Comparison of ENCODE assay signal across 17 cellular contexts in the genomic region with DNA sequence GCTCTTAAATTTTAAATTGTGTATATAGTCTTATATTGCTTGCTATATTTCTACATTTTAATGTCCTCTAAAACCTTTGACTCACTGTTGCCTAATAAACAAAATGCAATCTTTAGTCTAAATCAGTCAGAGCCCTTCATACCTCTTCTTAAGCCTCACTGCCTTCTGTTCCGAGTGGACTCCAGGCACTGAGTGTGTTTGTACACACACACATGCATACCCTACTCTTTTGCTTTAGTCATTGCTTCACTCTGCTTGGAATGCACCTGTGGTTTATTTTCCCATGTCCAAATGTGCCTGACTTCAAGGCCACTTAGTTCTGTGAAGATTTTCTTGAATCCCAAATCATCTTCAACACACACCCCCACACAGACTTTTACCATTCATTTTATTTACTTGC.
DNase-seq lines count a peak whose midpoint lies in the region; ATAC-seq and TF ChIP-seq lines count a peak whose summit lies in the region.
"Had no signal": no experiment of that assay in that cellular context is flagged by ENCODE, and none has a peak within 500 bp of the region (broad histone marks: within the 10 kb centered on the region; RNA-seq: fewer than 3 reads in every experiment).

No MANE protein-coding gene starts in this region.

- no peaks in the 10 kb centered on the region for H3K9me3 Mint-ChIP-seq in Calu3 (ENCODE audit: low read depth, unreplicated experiment)
- H3K9me3 Mint-ChIP-seq: activated T-helper 17 cell treated with anti-CD3 and anti-CD28 coated beads, Interleukin-2, amount 50 U/mL, for 72 hours; effector memory CD8-positive, alpha-beta T cell had no signal

- H4K20me1 ChIP-seq in PC-3 (ENCODE audit: low read length): no peaks in the 10 kb centered on the region

- H3K36me3 ChIP-seq in PC-3 (ENCODE audit: low read depth, low read length): peaks cover 9% of the 10 kb centered on the region

- H3F3A ChIP-seq in PC-3 (ENCODE audit: low read length, unreplicated experiment): no peaks in the 10 kb centered on the region

- H3K79me2 ChIP-seq in PC-3 (ENCODE audit: low read length): no peaks in the 10 kb centered on the region

- H3K4me3 ChIP-seq in PC-3 (ENCODE audit: low read length): no peak overlapping the region
- H3K4me3 ChIP-seq in fibroblast of mammary gland (ENCODE audit: control insufficient read depth, low read depth, low read length): no peak overlapping the region
- H3K4me3 ChIP-seq: stomach had no signal

- H3K36me3 Mint-ChIP-seq in Calu3 (ENCODE audit: insufficient read depth, unreplicated experiment): peaks cover 58% of the 10 kb centered on the region

- H3K9me3 ChIP-seq in PC-3 (ENCODE audit: low read length): no peaks in the 10 kb centered on the region
- H3K9me3 ChIP-seq: stomach had no signal

- peak overlapping the region; percentile 39 for H3K27ac Mint-ChIP-seq in Calu3 (ENCODE audit: unreplicated experiment)
- H3K27ac Mint-ChIP-seq: activated T-helper 17 cell treated with anti-CD3 and anti-CD28 coated beads, Interleukin-2, amount 50 U/mL, for 72 hours had no signal

- POLR2A ChIA-PET in PC-3 (lab: Charles Lee; ENCODE audit: unreplicated experiment): no interaction called here

- CTCF ChIA-PET in Calu3 (lab: Charles Lee) (no interaction called here), PC-3 (lab: Charles Lee) (no interaction called here)

- DNase-seq in Calu3 (no peak), PC-3 (no peak), fibroblast of mammary gland (ENCODE audit: low read depth) (peak; percentile 29), myocyte (ENCODE audit: low read depth) (peak; percentile 45), NCI-H1105 (lab: John Stamatoyannopoulos, UW) (no peak)
- no peak for DNase-seq in activated CD8-positive, alpha-beta memory T cell treated with anti-CD3 and anti-CD28 coated beads, Interleukin-2, amount 50 U/mL, for 4 hours
- DNase-seq: activated CD4-positive, alpha-beta T cell treated with anti-CD3 and anti-CD28 coated beads for 1 hour; cerebellar nuclear complex; effector memory CD8-positive, alpha-beta T cell; NCI-H146; occipital lobe; RPMI8226; stimulated activated CD4-positive, alpha-beta T cell treated with anti-CD3 and anti-CD28 coated beads, Interleukin-2, amount 100 ng/mL, for 24 hours; stomach had no signal

- peaks cover 24% of the 10 kb centered on the region for H3K4me1 Mint-ChIP-seq in Calu3 (ENCODE audit: low read depth, unreplicated experiment)
- H3K4me1 Mint-ChIP-seq: activated T-helper 17 cell treated with anti-CD3 and anti-CD28 coated beads, Interleukin-2, amount 50 U/mL, for 72 hours had no signal

- H3K27me3 ChIP-seq in PC-3 (ENCODE audit: low read length): no peaks in the 10 kb centered on the region
- H3K27me3 ChIP-seq: stomach had no signal

- no peak overlapping the region for H3K27ac ChIP-seq in PC-3 (ENCODE audit: low read length)

- H2AFZ ChIP-seq in PC-3 (ENCODE audit: low read length): no peak overlapping the region

- H3K4me2 ChIP-seq in PC-3 (ENCODE audit: low read length): no peak overlapping the region

- no TSS peak for BruUV-seq in Calu3 (replicated peaks; lab: Mats Ljungman, UMichigan)
- no TSS peak for BruUV-seq in PC-3 (replicated peaks; lab: Mats Ljungman, UMichigan)

- intact Hi-C loops in Calu3 (cut with micrococcal nuclease; ENCODE audit: unreplicated experiment) (no loop called here), PC-3 (cut with micrococcal nuclease) (no loop called here)

- TF ChIP-seq CTCF in Calu3 (IDR thresholded peaks at IDR 0.05; ENCODE audit: unreplicated experiment) (no peak), PC-3 (conservative IDR thresholded peaks at IDR 0.05; ENCODE audit: low read depth, low read length) (no peak), fibroblast of mammary gland (conservative IDR thresholded peaks at IDR 0.05; ENCODE audit: control insufficient read depth, insufficient read depth, low read depth, low read length) (no peak)

- ATAC-seq in PC-3 (0 out of 2 replicates have a peak, but pooled peaks have one; percentile 24), GM21737 (IDR thresholded peaks at IDR 0.05; ENCODE audit: unreplicated experiment) (no peak), HG03439 (IDR thresholded peaks at IDR 0.05; ENCODE audit: unreplicated experiment) (no peak)
- ATAC-seq: activated T-helper 17 cell treated with anti-CD3 and anti-CD28 coated beads, Interleukin-2, amount 50 U/mL, for 72 hours; effector memory CD8-positive, alpha-beta T cell had no signal

- no peaks in the 10 kb centered on the region for H3K9me2 ChIP-seq in PC-3 (replicated peaks; ENCODE audit: low read length)

- H3K27me3 Mint-ChIP-seq in Calu3 (ENCODE audit: unreplicated experiment): no peaks in the 10 kb centered on the region
- H3K27me3 Mint-ChIP-seq: activated T-helper 17 cell treated with anti-CD3 and anti-CD28 coated beads, Interleukin-2, amount 50 U/mL, for 72 hours; effector memory CD8-positive, alpha-beta T cell had no signal

- no peak overlapping the region for H3K9ac ChIP-seq in PC-3 (ENCODE audit: low read length)

- no peaks in the 10 kb centered on the region for H3K4me1 ChIP-seq in PC-3 (ENCODE audit: insufficient read depth, low read length)

- no peak overlapping the region for H3K4me3 Mint-ChIP-seq in Calu3 (ENCODE audit: low read depth, unreplicated experiment)
- H3K4me3 Mint-ChIP-seq: activated T-helper 17 cell treated with anti-CD3 and anti-CD28 coated beads, Interleukin-2, amount 50 U/mL, for 72 hours; effector memory CD8-positive, alpha-beta T cell had no signal

Comparison
In these comparisons a context has a peak if more than half of its experiments do, and no peak if none do; other contexts are left out.
1. DNase-seq: peak in fibroblast of mammary gland (single experiment) and myocyte (single experiment); none in Calu3 (single experiment), PC-3 (single experiment), NCI-H1105 (single experiment) and activated CD8-positive, alpha-beta memory T cell treated with anti-CD3 and anti-CD28 coated beads, Interleukin-2, amount 50 U/mL, for 4 hours (single experiment).